Comparison of ENCODE assay signal across 1 cellular context in the genomic region with DNA sequence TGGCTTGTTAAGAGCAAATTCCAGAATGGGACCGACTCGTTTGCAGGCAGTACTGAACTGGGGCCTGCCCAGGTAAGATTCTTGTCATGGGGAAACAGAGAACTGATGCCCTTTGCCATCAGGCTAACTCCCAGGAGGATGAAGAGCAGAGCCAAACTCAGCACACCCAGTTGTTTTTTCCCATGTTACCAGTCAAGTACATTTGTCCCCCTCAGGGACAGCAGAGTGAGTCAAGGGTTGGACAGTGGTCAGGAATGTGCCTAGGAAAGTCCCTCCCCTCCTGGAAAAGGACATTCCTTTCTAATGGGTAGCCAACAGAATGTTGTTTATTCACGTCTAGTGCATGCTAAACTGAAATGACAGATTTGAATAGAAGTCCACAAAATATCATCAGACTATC.
TF ChIP-seq lines count a peak whose summit lies in the region.

No MANE protein-coding gene starts in this region.

TF ChIP-seq in H1, 55 proteins besides CTCF, POLR2A, EP300 and RAD21:
- no peak for TF ChIP-seq RBBP5 (IDR thresholded peaks at IDR 0.05; ENCODE audit: borderline replicate concordance, low read depth, low read length)
- TF ChIP-seq CHD1 (IDR thresholded peaks at IDR 0.05; ENCODE audit: low read depth, low read length), result no peak
- no peak; the same call in 1 of the 2 replicates for TF ChIP-seq TEAD4 (IDR thresholded peaks at IDR 0.05; ENCODE audit: low read depth, low read length)
TF ChIP-seq in H1: peak in this region for 0.
